22 cellular contexts compared by ENCODE assay signal in the genomic region with DNA sequence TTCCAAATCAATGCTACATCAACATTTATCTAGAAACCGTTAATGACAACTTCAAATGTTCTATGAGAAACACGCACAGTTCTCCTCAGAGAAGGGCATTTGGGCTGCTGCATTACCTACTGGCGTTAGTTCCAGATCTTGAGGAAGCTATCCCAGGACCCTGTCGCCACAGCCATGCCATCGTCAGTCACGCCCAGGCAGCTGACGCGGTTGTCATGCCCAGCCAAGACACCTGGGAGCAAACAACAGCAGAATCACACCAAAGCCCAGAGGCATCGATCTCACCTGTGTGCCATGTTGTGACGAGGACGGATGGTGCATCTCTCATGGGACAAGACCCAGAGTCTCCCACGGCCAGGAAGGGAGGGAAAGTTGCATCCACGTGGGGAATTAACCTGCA.
"Had no signal": no experiment of that assay in that cellular context is flagged by ENCODE, and none has a peak within 500 bp of the region (broad histone marks: within the 10 kb centered on the region; RNA-seq: fewer than 3 reads in every experiment).

No MANE protein-coding gene starts in this region.

- FAIRE-seq: endothelial cell of umbilical vein had no signal

- H3K4me3 Mint-ChIP-seq: activated naive CD8-positive, alpha-beta T cell treated with anti-CD3 and anti-CD28 coated beads, Interleukin-2, amount 50 U/mL, for 24 hours; naive B cell; neural progenitor cell had no signal

- H3K27ac Mint-ChIP-seq: activated T-helper 2 cell treated with anti-CD3 and anti-CD28 coated beads, Interferon-gamma antibody, Interleukin-2, Interleukin-4, amounts not matched to agents 10 μg/mL and 5 μg/mL and 100 μg/mL, durations not matched to agents 14 hours and 24 hours and 36 hours; neural progenitor cell had no signal

- H3K27me3 Mint-ChIP-seq: activated naive CD8-positive, alpha-beta T cell treated with anti-CD3 and anti-CD28 coated beads, Interleukin-2, amount 50 U/mL, for 24 hours; naive B cell had no signal

- ATAC-seq: activated naive CD8-positive, alpha-beta T cell treated with anti-CD3 and anti-CD28 coated beads, Interleukin-2, amount 50 U/mL, for 24 hours; gastroesophageal sphincter; mucosa of descending colon; upper lobe of right lung had no signal

- H3K9me3 Mint-ChIP-seq: activated naive CD8-positive, alpha-beta T cell treated with anti-CD3 and anti-CD28 coated beads, Interleukin-2, amount 50 U/mL, for 24 hours; activated T-helper 2 cell treated with anti-CD3 and anti-CD28 coated beads, Interferon-gamma antibody, Interleukin-2, Interleukin-4, amounts not matched to agents 10 μg/mL and 5 μg/mL and 100 μg/mL, durations not matched to agents 14 hours and 24 hours and 36 hours; naive B cell; neural progenitor cell had no signal

- DNase-seq: activated CD4-positive, alpha-beta T cell treated with anti-CD3 and anti-CD28 coated beads, Interleukin-2, amount 50 U/mL, for 1 hour; activated CD4-positive, CD25-positive, alpha-beta regulatory T cell treated with anti-CD3 and anti-CD28 coated beads, Interleukin-2, amount 50 U/mL, for 72 hours; activated naive CD4-positive, alpha-beta T cell treated with Interleukin-2 at 50 U/mL for 16 hours; activated naive CD8-positive, alpha-beta T cell treated with anti-CD3 and anti-CD28 coated beads, Interleukin-2, amount 50 U/mL, for 24 hours; activated T-cell treated with anti-CD3 and anti-CD28 coated beads for 4 hours; aorta; effector CD8-positive, alpha-beta T cell; heart right ventricle; kidney glomerular epithelial cell; mesenchymal stem cell; naive B cell; ovary; psoas muscle; right cardiac atrium; stimulated activated CD4-positive, alpha-beta T cell treated with anti-CD3 and anti-CD28 coated beads, Interleukin-15, amount 100 ng/mL, for 24 hours; stimulated activated CD4-positive, alpha-beta T cell treated with anti-CD3 and anti-CD28 coated beads, Interleukin-4, amount 100 ng/mL, for 1 hour; upper lobe of right lung had no signal
